ENCODE assay signal across 6 cellular contexts in genomic region chr22:37906364-37907008, GRCh38. TPM values are rescaled to one million over a fixed set of nuclear protein-coding genes. Genes with fewer than 3 reads are reported as not detected.
A peak's percentile ranks its signal among the peaks of the same experiment; 100 is the strongest.
DNase-seq lines count a peak whose midpoint lies in the region; ATAC-seq and TF ChIP-seq lines count a peak whose summit lies in the region.

No MANE protein-coding gene starts in this region.

- no peak overlapping the region for H3K18ac ChIP-seq in H9 (ENCODE audit: insufficient read length, low read depth, low read length)

- no peak overlapping the region for H4K5ac ChIP-seq in H9 (ENCODE audit: insufficient read length, low read depth, low read length)

- no peak overlapping the region for H3K27ac ChIP-seq in H9 (ENCODE audit: insufficient read length, low read depth, low read length)
- H3K27ac ChIP-seq in suprapubic skin, result peak overlapping the region; percentile 88

- TF ChIP-seq CTCF in H9 (conservative IDR thresholded peaks at IDR 0.05) (no peak), suprapubic skin (IDR thresholded peaks at IDR 0.05) (no peak)

- WGBS in H9 (ENCODE audit: extremely low coverage, insufficient read length, low lambda C conversion rate), result no CpG with 5 or more reads among the region's 75 CpGs
- 0% methylated on average over 4 of the region's 75 CpGs for WGBS in suprapubic skin

- H3K27me3 Mint-ChIP-seq in H9 (ENCODE audit: low read depth), result no peaks in the 10 kb centered on the region
- no peaks in the 10 kb centered on the region for H3K27me3 Mint-ChIP-seq in activated CD4-positive, alpha-beta T cell treated with anti-CD3 and anti-CD28 coated beads, Interleukin-2, amount 10 ng/mL, durations not matched to agents 24 days and 14 days

- ATAC-seq in left cardiac atrium, result peak in 1 of 2 donors; percentile 6

- no peak for TF ChIP-seq EP300 in suprapubic skin (IDR thresholded peaks at IDR 0.05)

- H3K36me3 ChIP-seq in suprapubic skin, result no peaks in the 10 kb centered on the region

- peak overlapping the region; percentile 91 for H3K14ac ChIP-seq in H9 (ENCODE audit: insufficient read depth, low read length)

- 0 out of 2 replicates have a peak, but pooled peaks cover 3% of the 10 kb centered on the region for H3K4me1 ChIP-seq in H9 (ENCODE audit: insufficient read depth, low read length)
- peaks cover 62% of the 10 kb centered on the region for H3K4me1 ChIP-seq in suprapubic skin

- peaks cover 5% of the 10 kb centered on the region for H3K23me2 ChIP-seq in H9 (ENCODE audit: insufficient read length, low read depth, low read length, poor library complexity, severe bottlenecking)

- peak overlapping the region; percentile 33 for H3K4me2 ChIP-seq in H9 (ENCODE audit: insufficient read depth, insufficient read length, low read length)

- intact Hi-C loops in activated CD4-positive, alpha-beta T cell treated with anti-CD3 and anti-CD28 coated beads, Interleukin-2, amount 10 ng/mL, durations not matched to agents 24 days and 14 days (cut with micrococcal nuclease), result loop anchor here (2.0 to 5.0 kb wide), 2 partner anchors 28 to 46 kb away; partner anchors contain the start of genes C22orf23 and POLR2F
- intact Hi-C loops in left cardiac atrium (cut with DNase I), result loop anchor here in 1 of 2 donors (1.0 kb wide), 1 partner anchor 28 kb away; no protein-coding TSS in a partner anchor

- H2BK15ac ChIP-seq in H9 (ENCODE audit: low read depth, low read length), result no peak overlapping the region

- H4K8ac ChIP-seq in H9 (replicated peaks; ENCODE audit: insufficient read length, low read depth, low read length), result no peak overlapping the region

- peaks cover 42 to 46% of the 10 kb centered on the region in 2 experiments for H3K4me1 Mint-ChIP-seq in H9
- H3K4me1 Mint-ChIP-seq in activated CD4-positive, alpha-beta T cell treated with anti-CD3 and anti-CD28 coated beads, Interleukin-2, amount 10 ng/mL, durations not matched to agents 24 days and 14 days, result peaks cover 28% of the 10 kb centered on the region

- no peak overlapping the region for H2BK5ac ChIP-seq in H9 (ENCODE audit: insufficient read length, low read length)

- no peaks in the 10 kb centered on the region for H3K9me3 Mint-ChIP-seq in H9
- H3K9me3 Mint-ChIP-seq in activated CD4-positive, alpha-beta T cell treated with anti-CD3 and anti-CD28 coated beads, Interleukin-2, amount 10 ng/mL, durations not matched to agents 24 days and 14 days, result no peaks in the 10 kb centered on the region

- peaks cover 3 to 10% (median 9%) of the 10 kb centered on the region in 3 experiments; a peak in 4 of 7 replicates for H3K36me3 Mint-ChIP-seq in H9 (ENCODE audit: insufficient read depth in 1 of 3, low read depth in 3 of 3)
- H3K36me3 Mint-ChIP-seq in activated CD4-positive, alpha-beta T cell treated with anti-CD3 and anti-CD28 coated beads, Interleukin-2, amount 10 ng/mL, durations not matched to agents 24 days and 14 days (ENCODE audit: low read depth), result no peaks in the 10 kb centered on the region

- H4K91ac ChIP-seq in H9 (ENCODE audit: insufficient read length, low read depth, low read length), result no peak overlapping the region

- no peak overlapping the region for H2AFZ ChIP-seq in H9 (ENCODE audit: low read length)

- peak overlapping the region in 1 of 3 experiments; percentile 84; a peak in 1 of 7 replicates for H3K27ac Mint-ChIP-seq in H9
- H3K27ac Mint-ChIP-seq in activated CD4-positive, alpha-beta T cell treated with anti-CD3 and anti-CD28 coated beads, Interleukin-2, amount 10 ng/mL, durations not matched to agents 24 days and 14 days, result peak overlapping the region; percentile 72

- H3K9me3 ChIP-seq in H9 (ENCODE audit: control insufficient read depth, low read depth, low read length) (no peaks in the 10 kb centered on the region), suprapubic skin (no peaks in the 10 kb centered on the region)

- peak overlapping the region; percentile 45 for H3K9ac ChIP-seq in H9 (ENCODE audit: extremely low read depth, insufficient read length, low read length)

- H3K4me3 Mint-ChIP-seq in H9, result peak overlapping the region; percentile 76 to 85
- peak overlapping the region; percentile 74 for H3K4me3 Mint-ChIP-seq in activated CD4-positive, alpha-beta T cell treated with anti-CD3 and anti-CD28 coated beads, Interleukin-2, amount 10 ng/mL, durations not matched to agents 24 days and 14 days

- H2BK120ac ChIP-seq in H9 (ENCODE audit: low read depth, low read length, poor library complexity, severe bottlenecking), result no peak overlapping the region

- H2BK12ac ChIP-seq in H9 (ENCODE audit: insufficient read length, low read depth, low read length), result no peak overlapping the region

- no peak overlapping the region for H3K56ac ChIP-seq in H9 (ENCODE audit: insufficient read length, low read depth, low read length)

- H3K79me1 ChIP-seq in H9 (ENCODE audit: insufficient read depth, low read depth, low read length, poor library complexity, severe bottlenecking), result no peaks in the 10 kb centered on the region

- no peaks in the 10 kb centered on the region for H3K79me2 ChIP-seq in H9 (ENCODE audit: insufficient read depth, low read length)

- H3K27me3 ChIP-seq in H9 (ENCODE audit: insufficient read depth, low read length) (no peaks in the 10 kb centered on the region), suprapubic skin (no peaks in the 10 kb centered on the region)

- peak overlapping the region; percentile 66 for H3K4me3 ChIP-seq in suprapubic skin

- H3K4ac ChIP-seq in H9 (ENCODE audit: low read depth, low read length), result no peak overlapping the region

- H3K23ac ChIP-seq in H9 (ENCODE audit: insufficient read length, low read depth, low read length), result no peak overlapping the region

- no peak overlapping the region for H3T11ph ChIP-seq in H9 (ENCODE audit: low read length)

- H2AK5ac ChIP-seq in H9 (ENCODE audit: insufficient read length, low read length), result no peak overlapping the region

- no peak overlapping the region for H2BK20ac ChIP-seq in H9 (ENCODE audit: low read depth, low read length, poor library complexity, severe bottlenecking)

- TF ChIP-seq POLR2A in suprapubic skin (IDR thresholded peaks at IDR 0.05), result peak in 1 of 2 donors; percentile 32

- H4K20me1 ChIP-seq in H9 (ENCODE audit: control insufficient read depth, insufficient read depth, insufficient read length), result no peaks in the 10 kb centered on the region

- DNase-seq in AG20443 (ENCODE audit: low spot score) (peak; percentile 48), H9 (no peak), left cardiac atrium (peak; percentile 51), suprapubic skin (ENCODE audit: low spot score in 2 of 2) (no peak), NOMO-1 (lab: John Stamatoyannopoulos, UW; ENCODE audit: unreplicated experiment in 2 of 2) (no peak)
- DNase-seq in activated CD4-positive, alpha-beta T cell treated with anti-CD3 and anti-CD28 coated beads, Interleukin-2, amount 10 ng/mL, durations not matched to agents 24 days and 14 days, result peak; percentile 87

RNA-seq across cellular contexts. Expression of gene MICALL1, which starts 0.4 kb away (rescaled TPM):
- total RNA-seq in H9 (2021) (33.3 and 33.8 TPM in 2 replicates), left cardiac atrium (10 to 100 TPM; 14.3 to 18.3 TPM), suprapubic skin (100 to 1,000 TPM; 125 to 157 (median 131) TPM)
- 27.3 and 27.7 TPM in 2 replicates for total RNA-seq in activated CD4-positive, alpha-beta T cell treated with anti-CD3 and anti-CD28 coated beads, Interleukin-2, amount 10 ng/mL, durations not matched to agents 24 days and 14 days

RNA-seq across cellular contexts. Expression of gene C22orf23, which starts 46.9 kb away (rescaled TPM):
- 0.55 and 0.57 TPM in 2 replicates for total RNA-seq in H9 (2021)
- total RNA-seq in activated CD4-positive, alpha-beta T cell treated with anti-CD3 and anti-CD28 coated beads, Interleukin-2, amount 10 ng/mL, durations not matched to agents 24 days and 14 days, result 0.37 TPM in 1 of 2 replicates, not detected in the other
- under 1 TPM in 1 of 2 donors, not detected in 1; 0.21 TPM for total RNA-seq in left cardiac atrium
- total RNA-seq in suprapubic skin, result not detected

RNA-seq across cellular contexts. Expression of gene POLR2F, which starts 47.0 kb away (rescaled TPM):
- total RNA-seq in H9 (2021), result 141 and 147 TPM in 2 replicates
- 113 TPM in 2 replicates for total RNA-seq in activated CD4-positive, alpha-beta T cell treated with anti-CD3 and anti-CD28 coated beads, Interleukin-2, amount 10 ng/mL, durations not matched to agents 24 days and 14 days
- 10 to 100 TPM; 62.6 to 68.1 TPM for total RNA-seq in left cardiac atrium
- 10 to 100 TPM; 60.1 to 66.8 (median 64.1) TPM for total RNA-seq in suprapubic skin

RNA-seq across cellular contexts. Expression of gene EIF3L, which starts 57.3 kb away (rescaled TPM):
- total RNA-seq in H9 (2021) (736 and 739 TPM in 2 replicates), left cardiac atrium (100 to 1,000 TPM; 282 to 298 TPM), suprapubic skin (100 to 1,000 TPM; 379 to 589 (median 576) TPM)
- 460 and 480 TPM in 2 replicates for total RNA-seq in activated CD4-positive, alpha-beta T cell treated with anti-CD3 and anti-CD28 coated beads, Interleukin-2, amount 10 ng/mL, durations not matched to agents 24 days and 14 days

Comparison
In these comparisons a context has a peak if more than half of its experiments do, and no peak if none do; other contexts are left out.
1. DNase-seq: peak in AG20443 (single experiment), activated CD4-positive, alpha-beta T cell treated with anti-CD3 and anti-CD28 coated beads, Interleukin-2, amount 10 ng/mL, durations not matched to agents 24 days and 14 days (single experiment) and left cardiac atrium (single experiment); none in H9 (single experiment), suprapubic skin (0 of 2) and NOMO-1 (0 of 2).